ENCODE assay signal across 8 cellular contexts in genomic region chr4:138114434-138114833, GRCh38.
DNase-seq lines count a peak whose midpoint lies in the region; ATAC-seq lines count a peak whose summit lies in the region.

No MANE protein-coding gene starts in this region.

- peak; percentile 100 for ATAC-seq in GM18511 (IDR thresholded peaks at IDR 0.05; ENCODE audit: unreplicated experiment)
- peak; percentile 98 for ATAC-seq in GM21529 (IDR thresholded peaks at IDR 0.05; ENCODE audit: unreplicated experiment)
- ATAC-seq in HG03442 (IDR thresholded peaks at IDR 0.05; ENCODE audit: unreplicated experiment): peak; percentile 98

- DNase-seq in fibroblast of peridontal ligament (ENCODE audit: extremely low read depth): peak; percentile 66
- DNase-seq in amygdala (lab: John Stamatoyannopoulos, UW): no peak
- DNase-seq in NCI-H2196 (lab: John Stamatoyannopoulos, UW; ENCODE audit: unreplicated experiment): no peak
- DNase-seq in activated CD8-positive, alpha-beta memory T cell treated with anti-CD3 and anti-CD28 coated beads, Interleukin-2, amount 50 U/mL, for 48 hours: no peak
- no peak for DNase-seq in DMS153 treated with DMSO at 0.1 percent for 48 hours (lab: John Stamatoyannopoulos, UW; ENCODE audit: unreplicated experiment)
